ENCODE assay signal across 1 cellular context in the genomic region with DNA sequence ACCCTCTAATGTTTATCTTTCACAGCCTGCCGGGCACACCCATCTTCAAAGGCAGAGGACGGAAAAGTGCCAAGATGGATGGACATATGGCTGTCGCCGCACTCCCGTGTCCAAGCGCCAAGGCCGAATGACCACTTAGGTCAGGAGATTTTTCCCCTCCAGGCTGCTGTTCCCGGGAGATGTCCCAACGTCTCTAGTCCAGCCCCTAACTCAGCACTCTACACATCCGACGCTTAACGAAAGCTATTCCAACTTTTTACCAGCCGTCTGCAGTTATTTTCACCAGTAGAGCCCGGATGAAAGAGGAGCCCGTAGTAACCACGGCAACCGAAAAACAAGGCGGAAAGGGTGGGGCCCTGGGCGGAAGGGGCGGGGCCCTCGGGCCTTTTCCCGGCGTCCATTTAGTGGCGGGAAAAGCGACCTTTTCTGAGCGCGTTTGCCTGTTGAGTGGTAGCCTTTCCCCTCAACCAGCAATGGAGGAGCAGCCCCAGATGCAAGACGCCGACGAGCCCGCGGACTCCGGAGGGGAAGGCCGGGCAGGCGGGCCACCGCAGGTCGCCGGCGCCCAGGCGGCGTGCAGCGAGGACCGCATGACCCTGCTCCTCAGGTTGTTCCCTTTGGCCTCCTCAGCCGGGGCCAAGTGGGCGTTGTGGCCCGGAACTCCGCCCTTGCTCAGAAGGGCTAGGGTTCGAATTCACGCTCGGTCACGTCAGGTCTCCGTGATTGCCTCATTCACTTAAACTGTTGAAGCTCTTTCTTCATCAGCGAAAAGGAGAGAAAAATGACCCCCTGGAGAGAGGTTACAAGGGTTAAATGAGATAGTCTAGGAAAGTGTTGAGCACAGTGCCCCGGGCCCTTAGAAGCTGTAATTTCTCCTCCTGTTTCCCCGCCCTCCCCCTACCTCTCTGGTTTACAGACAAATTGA.
TF ChIP-seq lines count a peak whose summit lies in the region.

A gene with protein sequence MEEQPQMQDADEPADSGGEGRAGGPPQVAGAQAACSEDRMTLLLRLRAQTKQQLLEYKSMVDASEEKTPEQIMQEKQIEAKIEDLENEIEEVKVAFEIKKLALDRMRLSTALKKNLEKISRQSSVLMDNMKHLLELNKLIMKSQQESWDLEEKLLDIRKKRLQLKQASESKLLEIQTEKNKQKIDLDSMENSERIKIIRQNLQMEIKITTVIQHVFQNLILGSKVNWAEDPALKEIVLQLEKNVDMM (plus strand): TSS at position 422 of the 925 bp plus-strand sequence. CDS start 52 bp downstream, at position 474.

TF ChIP-seq in K562, 482 proteins besides CTCF, POLR2A, EP300 and RAD21 (continued from another document and continues in another):
- TF ChIP-seq ZBTB7A (IDR thresholded peaks at IDR 0.05; ENCODE audit: borderline replicate concordance, control insufficient read depth, low read depth, low read length), result no peak
- peak; percentile 14; the same call in 1 of the 2 replicates for TF ChIP-seq TOE1 (IDR thresholded peaks at IDR 0.05; ENCODE audit: borderline replicate concordance)
- TF ChIP-seq TOE1 (CRISPR knock-in tag; IDR thresholded peaks at IDR 0.05; ENCODE audit: borderline replicate concordance, low read depth), result 0 out of 2 replicates have a peak, but pooled peaks have one; percentile 23
- TF ChIP-seq, protein P1, sequence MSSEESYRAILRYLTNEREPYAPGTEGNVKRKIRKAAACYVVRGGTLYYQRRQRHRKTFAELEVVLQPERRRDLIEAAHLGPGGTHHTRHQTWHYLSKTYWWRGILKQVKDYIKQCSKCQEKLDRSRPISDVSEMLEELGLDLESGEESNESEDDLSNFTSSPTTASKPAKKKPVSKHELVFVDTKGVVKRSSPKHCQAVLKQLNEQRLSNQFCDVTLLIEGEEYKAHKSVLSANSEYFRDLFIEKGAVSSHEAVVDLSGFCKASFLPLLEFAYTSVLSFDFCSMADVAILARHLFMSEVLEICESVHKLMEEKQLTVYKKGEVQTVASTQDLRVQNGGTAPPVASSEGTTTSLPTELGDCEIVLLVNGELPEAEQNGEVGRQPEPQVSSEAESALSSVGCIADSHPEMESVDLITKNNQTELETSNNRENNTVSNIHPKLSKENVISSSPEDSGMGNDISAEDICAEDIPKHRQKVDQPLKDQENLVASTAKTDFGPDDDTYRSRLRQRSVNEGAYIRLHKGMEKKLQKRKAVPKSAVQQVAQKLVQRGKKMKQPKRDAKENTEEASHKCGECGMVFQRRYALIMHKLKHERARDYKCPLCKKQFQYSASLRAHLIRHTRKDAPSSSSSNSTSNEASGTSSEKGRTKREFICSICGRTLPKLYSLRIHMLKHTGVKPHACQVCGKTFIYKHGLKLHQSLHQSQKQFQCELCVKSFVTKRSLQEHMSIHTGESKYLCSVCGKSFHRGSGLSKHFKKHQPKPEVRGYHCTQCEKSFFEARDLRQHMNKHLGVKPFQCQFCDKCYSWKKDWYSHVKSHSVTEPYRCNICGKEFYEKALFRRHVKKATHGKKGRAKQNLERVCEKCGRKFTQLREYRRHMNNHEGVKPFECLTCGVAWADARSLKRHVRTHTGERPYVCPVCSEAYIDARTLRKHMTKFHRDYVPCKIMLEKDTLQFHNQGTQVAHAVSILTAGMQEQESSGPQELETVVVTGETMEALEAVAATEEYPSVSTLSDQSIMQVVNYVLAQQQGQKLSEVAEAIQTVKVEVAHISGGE (CRISPR knock-in tag; IDR thresholded peaks at IDR 0.05), result 0 out of 6 replicates have a peak, but pooled peaks of 1 of the 3 experiments have one; percentile 20
- TF ChIP-seq ZNF24 (IDR thresholded peaks at IDR 0.05), result no peak
- TF ChIP-seq ZNF282 (CRISPR knock-in tag; IDR thresholded peaks at IDR 0.05), result no peak
- no peak for TF ChIP-seq NCOA2 (IDR thresholded peaks at IDR 0.05; ENCODE audit: partially characterized antibody in 2 of 2)
- peak; percentile 64 for TF ChIP-seq TAF9B (IDR thresholded peaks at IDR 0.05; ENCODE audit: partially characterized antibody)
- TF ChIP-seq, protein P2, sequence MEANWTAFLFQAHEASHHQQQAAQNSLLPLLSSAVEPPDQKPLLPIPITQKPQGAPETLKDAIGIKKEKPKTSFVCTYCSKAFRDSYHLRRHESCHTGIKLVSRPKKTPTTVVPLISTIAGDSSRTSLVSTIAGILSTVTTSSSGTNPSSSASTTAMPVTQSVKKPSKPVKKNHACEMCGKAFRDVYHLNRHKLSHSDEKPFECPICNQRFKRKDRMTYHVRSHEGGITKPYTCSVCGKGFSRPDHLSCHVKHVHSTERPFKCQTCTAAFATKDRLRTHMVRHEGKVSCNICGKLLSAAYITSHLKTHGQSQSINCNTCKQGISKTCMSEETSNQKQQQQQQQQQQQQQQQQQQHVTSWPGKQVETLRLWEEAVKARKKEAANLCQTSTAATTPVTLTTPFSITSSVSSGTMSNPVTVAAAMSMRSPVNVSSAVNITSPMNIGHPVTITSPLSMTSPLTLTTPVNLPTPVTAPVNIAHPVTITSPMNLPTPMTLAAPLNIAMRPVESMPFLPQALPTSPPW (CRISPR knock-in tag; IDR thresholded peaks at IDR 0.05), result peak; percentile 70
- no peak for TF ChIP-seq BDP1 (IDR thresholded peaks at IDR 0.05; ENCODE audit: insufficient read depth, insufficient read length)
- peak; percentile 88 for TF ChIP-seq HNRNPLL (IDR thresholded peaks at IDR 0.05; ENCODE audit: low read depth, low read length, poor library complexity, severe bottlenecking)
- TF ChIP-seq PTTG1 (tag; IDR thresholded peaks at IDR 0.05; ENCODE audit: low read depth), result no peak
- no peak for TF ChIP-seq ZFPM2 (CRISPR knock-in tag; IDR thresholded peaks at IDR 0.05)
- TF ChIP-seq ELF2 (CRISPR knock-in tag; IDR thresholded peaks at IDR 0.05), result no peak; the same call in 1 of the 2 replicates
- TF ChIP-seq ILK (tag; IDR thresholded peaks at IDR 0.05; ENCODE audit: borderline replicate concordance, low read depth), result no peak
- TF ChIP-seq ARID2 (IDR thresholded peaks at IDR 0.05), result no peak
- TF ChIP-seq LEF1 (IDR thresholded peaks at IDR 0.05), result no peak
- TF ChIP-seq TEAD1 (CRISPR knock-in tag; IDR thresholded peaks at IDR 0.05), result peak in 1 of 2 experiments; percentile 65; a peak in 1 of 4 replicates
- TF ChIP-seq, protein P3, sequence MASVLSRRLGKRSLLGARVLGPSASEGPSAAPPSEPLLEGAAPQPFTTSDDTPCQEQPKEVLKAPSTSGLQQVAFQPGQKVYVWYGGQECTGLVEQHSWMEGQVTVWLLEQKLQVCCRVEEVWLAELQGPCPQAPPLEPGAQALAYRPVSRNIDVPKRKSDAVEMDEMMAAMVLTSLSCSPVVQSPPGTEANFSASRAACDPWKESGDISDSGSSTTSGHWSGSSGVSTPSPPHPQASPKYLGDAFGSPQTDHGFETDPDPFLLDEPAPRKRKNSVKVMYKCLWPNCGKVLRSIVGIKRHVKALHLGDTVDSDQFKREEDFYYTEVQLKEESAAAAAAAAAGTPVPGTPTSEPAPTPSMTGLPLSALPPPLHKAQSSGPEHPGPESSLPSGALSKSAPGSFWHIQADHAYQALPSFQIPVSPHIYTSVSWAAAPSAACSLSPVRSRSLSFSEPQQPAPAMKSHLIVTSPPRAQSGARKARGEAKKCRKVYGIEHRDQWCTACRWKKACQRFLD (CRISPR knock-in tag; IDR thresholded peaks at IDR 0.05), result peak; percentile 90
- peak; percentile 18; the same call in 1 of the 2 replicates for TF ChIP-seq JUN (IDR thresholded peaks at IDR 0.05; ENCODE audit: borderline replicate concordance, low read depth, low read length)
- peak; percentile 80 for TF ChIP-seq JUN (CRISPR knock-in tag; IDR thresholded peaks at IDR 0.05; ENCODE audit: borderline replicate concordance)
- TF ChIP-seq, protein P4, sequence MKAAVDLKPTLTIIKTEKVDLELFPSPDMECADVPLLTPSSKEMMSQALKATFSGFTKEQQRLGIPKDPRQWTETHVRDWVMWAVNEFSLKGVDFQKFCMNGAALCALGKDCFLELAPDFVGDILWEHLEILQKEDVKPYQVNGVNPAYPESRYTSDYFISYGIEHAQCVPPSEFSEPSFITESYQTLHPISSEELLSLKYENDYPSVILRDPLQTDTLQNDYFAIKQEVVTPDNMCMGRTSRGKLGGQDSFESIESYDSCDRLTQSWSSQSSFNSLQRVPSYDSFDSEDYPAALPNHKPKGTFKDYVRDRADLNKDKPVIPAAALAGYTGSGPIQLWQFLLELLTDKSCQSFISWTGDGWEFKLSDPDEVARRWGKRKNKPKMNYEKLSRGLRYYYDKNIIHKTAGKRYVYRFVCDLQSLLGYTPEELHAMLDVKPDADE (conservative IDR thresholded peaks at IDR 0.05; ENCODE audit: control insufficient read depth, low read depth, low read length), result peak; percentile 34; the same call in 1 of the 2 replicates
- TF ChIP-seq, protein P5, sequence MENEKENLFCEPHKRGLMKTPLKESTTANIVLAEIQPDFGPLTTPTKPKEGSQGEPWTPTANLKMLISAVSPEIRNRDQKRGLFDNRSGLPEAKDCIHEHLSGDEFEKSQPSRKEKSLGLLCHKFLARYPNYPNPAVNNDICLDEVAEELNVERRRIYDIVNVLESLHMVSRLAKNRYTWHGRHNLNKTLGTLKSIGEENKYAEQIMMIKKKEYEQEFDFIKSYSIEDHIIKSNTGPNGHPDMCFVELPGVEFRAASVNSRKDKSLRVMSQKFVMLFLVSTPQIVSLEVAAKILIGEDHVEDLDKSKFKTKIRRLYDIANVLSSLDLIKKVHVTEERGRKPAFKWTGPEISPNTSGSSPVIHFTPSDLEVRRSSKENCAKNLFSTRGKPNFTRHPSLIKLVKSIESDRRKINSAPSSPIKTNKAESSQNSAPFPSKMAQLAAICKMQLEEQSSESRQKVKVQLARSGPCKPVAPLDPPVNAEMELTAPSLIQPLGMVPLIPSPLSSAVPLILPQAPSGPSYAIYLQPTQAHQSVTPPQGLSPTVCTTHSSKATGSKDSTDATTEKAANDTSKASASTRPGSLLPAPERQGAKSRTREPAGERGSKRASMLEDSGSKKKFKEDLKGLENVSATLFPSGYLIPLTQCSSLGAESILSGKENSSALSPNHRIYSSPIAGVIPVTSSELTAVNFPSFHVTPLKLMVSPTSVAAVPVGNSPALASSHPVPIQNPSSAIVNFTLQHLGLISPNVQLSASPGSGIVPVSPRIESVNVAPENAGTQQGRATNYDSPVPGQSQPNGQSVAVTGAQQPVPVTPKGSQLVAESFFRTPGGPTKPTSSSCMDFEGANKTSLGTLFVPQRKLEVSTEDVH (IDR thresholded peaks at IDR 0.05; ENCODE audit: low read depth, partially characterized antibody), result peak; percentile 100
- TF ChIP-seq, protein P6, sequence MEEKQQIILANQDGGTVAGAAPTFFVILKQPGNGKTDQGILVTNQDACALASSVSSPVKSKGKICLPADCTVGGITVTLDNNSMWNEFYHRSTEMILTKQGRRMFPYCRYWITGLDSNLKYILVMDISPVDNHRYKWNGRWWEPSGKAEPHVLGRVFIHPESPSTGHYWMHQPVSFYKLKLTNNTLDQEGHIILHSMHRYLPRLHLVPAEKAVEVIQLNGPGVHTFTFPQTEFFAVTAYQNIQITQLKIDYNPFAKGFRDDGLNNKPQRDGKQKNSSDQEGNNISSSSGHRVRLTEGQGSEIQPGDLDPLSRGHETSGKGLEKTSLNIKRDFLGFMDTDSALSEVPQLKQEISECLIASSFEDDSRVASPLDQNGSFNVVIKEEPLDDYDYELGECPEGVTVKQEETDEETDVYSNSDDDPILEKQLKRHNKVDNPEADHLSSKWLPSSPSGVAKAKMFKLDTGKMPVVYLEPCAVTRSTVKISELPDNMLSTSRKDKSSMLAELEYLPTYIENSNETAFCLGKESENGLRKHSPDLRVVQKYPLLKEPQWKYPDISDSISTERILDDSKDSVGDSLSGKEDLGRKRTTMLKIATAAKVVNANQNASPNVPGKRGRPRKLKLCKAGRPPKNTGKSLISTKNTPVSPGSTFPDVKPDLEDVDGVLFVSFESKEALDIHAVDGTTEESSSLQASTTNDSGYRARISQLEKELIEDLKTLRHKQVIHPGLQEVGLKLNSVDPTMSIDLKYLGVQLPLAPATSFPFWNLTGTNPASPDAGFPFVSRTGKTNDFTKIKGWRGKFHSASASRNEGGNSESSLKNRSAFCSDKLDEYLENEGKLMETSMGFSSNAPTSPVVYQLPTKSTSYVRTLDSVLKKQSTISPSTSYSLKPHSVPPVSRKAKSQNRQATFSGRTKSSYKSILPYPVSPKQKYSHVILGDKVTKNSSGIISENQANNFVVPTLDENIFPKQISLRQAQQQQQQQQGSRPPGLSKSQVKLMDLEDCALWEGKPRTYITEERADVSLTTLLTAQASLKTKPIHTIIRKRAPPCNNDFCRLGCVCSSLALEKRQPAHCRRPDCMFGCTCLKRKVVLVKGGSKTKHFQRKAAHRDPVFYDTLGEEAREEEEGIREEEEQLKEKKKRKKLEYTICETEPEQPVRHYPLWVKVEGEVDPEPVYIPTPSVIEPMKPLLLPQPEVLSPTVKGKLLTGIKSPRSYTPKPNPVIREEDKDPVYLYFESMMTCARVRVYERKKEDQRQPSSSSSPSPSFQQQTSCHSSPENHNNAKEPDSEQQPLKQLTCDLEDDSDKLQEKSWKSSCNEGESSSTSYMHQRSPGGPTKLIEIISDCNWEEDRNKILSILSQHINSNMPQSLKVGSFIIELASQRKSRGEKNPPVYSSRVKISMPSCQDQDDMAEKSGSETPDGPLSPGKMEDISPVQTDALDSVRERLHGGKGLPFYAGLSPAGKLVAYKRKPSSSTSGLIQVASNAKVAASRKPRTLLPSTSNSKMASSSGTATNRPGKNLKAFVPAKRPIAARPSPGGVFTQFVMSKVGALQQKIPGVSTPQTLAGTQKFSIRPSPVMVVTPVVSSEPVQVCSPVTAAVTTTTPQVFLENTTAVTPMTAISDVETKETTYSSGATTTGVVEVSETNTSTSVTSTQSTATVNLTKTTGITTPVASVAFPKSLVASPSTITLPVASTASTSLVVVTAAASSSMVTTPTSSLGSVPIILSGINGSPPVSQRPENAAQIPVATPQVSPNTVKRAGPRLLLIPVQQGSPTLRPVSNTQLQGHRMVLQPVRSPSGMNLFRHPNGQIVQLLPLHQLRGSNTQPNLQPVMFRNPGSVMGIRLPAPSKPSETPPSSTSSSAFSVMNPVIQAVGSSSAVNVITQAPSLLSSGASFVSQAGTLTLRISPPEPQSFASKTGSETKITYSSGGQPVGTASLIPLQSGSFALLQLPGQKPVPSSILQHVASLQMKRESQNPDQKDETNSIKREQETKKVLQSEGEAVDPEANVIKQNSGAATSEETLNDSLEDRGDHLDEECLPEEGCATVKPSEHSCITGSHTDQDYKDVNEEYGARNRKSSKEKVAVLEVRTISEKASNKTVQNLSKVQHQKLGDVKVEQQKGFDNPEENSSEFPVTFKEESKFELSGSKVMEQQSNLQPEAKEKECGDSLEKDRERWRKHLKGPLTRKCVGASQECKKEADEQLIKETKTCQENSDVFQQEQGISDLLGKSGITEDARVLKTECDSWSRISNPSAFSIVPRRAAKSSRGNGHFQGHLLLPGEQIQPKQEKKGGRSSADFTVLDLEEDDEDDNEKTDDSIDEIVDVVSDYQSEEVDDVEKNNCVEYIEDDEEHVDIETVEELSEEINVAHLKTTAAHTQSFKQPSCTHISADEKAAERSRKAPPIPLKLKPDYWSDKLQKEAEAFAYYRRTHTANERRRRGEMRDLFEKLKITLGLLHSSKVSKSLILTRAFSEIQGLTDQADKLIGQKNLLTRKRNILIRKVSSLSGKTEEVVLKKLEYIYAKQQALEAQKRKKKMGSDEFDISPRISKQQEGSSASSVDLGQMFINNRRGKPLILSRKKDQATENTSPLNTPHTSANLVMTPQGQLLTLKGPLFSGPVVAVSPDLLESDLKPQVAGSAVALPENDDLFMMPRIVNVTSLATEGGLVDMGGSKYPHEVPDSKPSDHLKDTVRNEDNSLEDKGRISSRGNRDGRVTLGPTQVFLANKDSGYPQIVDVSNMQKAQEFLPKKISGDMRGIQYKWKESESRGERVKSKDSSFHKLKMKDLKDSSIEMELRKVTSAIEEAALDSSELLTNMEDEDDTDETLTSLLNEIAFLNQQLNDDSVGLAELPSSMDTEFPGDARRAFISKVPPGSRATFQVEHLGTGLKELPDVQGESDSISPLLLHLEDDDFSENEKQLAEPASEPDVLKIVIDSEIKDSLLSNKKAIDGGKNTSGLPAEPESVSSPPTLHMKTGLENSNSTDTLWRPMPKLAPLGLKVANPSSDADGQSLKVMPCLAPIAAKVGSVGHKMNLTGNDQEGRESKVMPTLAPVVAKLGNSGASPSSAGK (IDR thresholded peaks at IDR 0.05), result peak; percentile 92
- no peak for TF ChIP-seq RBM17 (IDR thresholded peaks at IDR 0.05; ENCODE audit: borderline replicate concordance, low read depth, low read length)
- TF ChIP-seq ZNF324 (CRISPR knock-in tag; IDR thresholded peaks at IDR 0.05), result no peak
